In genomic region chr13:73034901-73035300, GRCh38 we compare ENCODE assay signal across 25 cellular contexts.
"Had no signal": no experiment of that assay in that cellular context is flagged by ENCODE, and none has a peak within 500 bp of the region (broad histone marks: within the 10 kb centered on the region; RNA-seq: fewer than 3 reads in every experiment).

No MANE protein-coding gene starts in this region.

- H3K36me3 ChIP-seq: neutrophil, pancreas, right lobe of liver, stomach, thoracic aorta, thyroid gland, tibial nerve, upper lobe of right lung, uterus had no signal

- H3K4me2 ChIP-seq: smooth muscle cell had no signal

- H3K4me1 ChIP-seq: psoas muscle, right lobe of liver, thyroid gland, tibial nerve, upper lobe of right lung, uterus had no signal

- DNase-seq: naive B cell; naive thymus-derived CD8-positive, alpha-beta T cell; nephron progenitor cell; nucleus accumbens; pancreas; psoas muscle; right cardiac atrium; right lobe of liver; stimulated activated CD4-positive, alpha-beta T cell treated with anti-CD3 and anti-CD28 coated beads, Interleukin-15, amount 100 ng/mL, for 24 hours; stimulated activated CD4-positive, alpha-beta T cell treated with anti-CD3 and anti-CD28 coated beads, Interleukin-2, amount 100 ng/mL, for 24 hours; stimulated activated CD4-positive, alpha-beta T cell treated with anti-CD3 and anti-CD28 coated beads, Interleukin-2, amount 100 ng/mL, for 48 hours; stimulated activated CD4-positive, alpha-beta T cell treated with anti-CD3 and anti-CD28 coated beads, Interleukin-4, amount 100 ng/mL, for 24 hours; stimulated activated naive B cell treated with anti-CD40 and anti-IgM and Interleukin-4, amounts not matched to agents 10 μg/mL and 1 μg/mL and 100 μg/mL, for 72 hours; stimulated activated naive CD4-positive, alpha-beta T cell treated with Interleukin-2 at 50 U/mL for 16 hours; stomach; thyroid gland; upper lobe of right lung; uterus had no signal

- H3K4me3 ChIP-seq: pancreas, psoas muscle, right lobe of liver, skin epidermis, smooth muscle cell, stomach, thoracic aorta, thyroid gland, tibial nerve, upper lobe of right lung, uterus had no signal

- H3K27ac ChIP-seq: neutrophil, pancreas, psoas muscle, right lobe of liver, skin epidermis, stomach, thoracic aorta, thyroid gland, tibial nerve, upper lobe of right lung, uterus had no signal

- ATAC-seq: naive thymus-derived CD8-positive, alpha-beta T cell; natural killer cell treated with Interleukin-12 subunit alpha and Interleukin-12 subunit beta and Interleukin-15 and Interleukin-18, amount 100 ng/mL, for 72 hours; pancreas; psoas muscle; right cardiac atrium; right lobe of liver; stimulated activated effector memory CD8-positive, alpha-beta T cell treated with anti-CD3 and anti-CD28 coated beads, Interleukin-12 subunit alpha, Interleukin-12 subunit beta, amount 100 ng/mL, for 72 hours; stimulated activated naive B cell treated with anti-CD40 and anti-IgM and Interleukin-4, amounts not matched to agents 10 μg/mL and 1 μg/mL and 100 μg/mL, for 72 hours; upper lobe of right lung had no signal

- H3K9me3 ChIP-seq: neutrophil, pancreas, psoas muscle, right lobe of liver, stomach, thoracic aorta, thyroid gland, tibial nerve, upper lobe of right lung, uterus had no signal

- H3K27me3 ChIP-seq: neutrophil, pancreas, right lobe of liver, stomach, thyroid gland, tibial nerve, upper lobe of right lung, uterus had no signal
